In genomic region chr22:28123989-28124766, GRCh38 we compare ENCODE assay signal across 17 cellular contexts.
"Had no signal": no experiment of that assay in that cellular context is flagged by ENCODE, and none has a peak within 500 bp of the region (broad histone marks: within the 10 kb centered on the region; RNA-seq: fewer than 3 reads in every experiment).

No MANE protein-coding gene starts in this region.

- H3K27me3 ChIP-seq: breast epithelium, dorsolateral prefrontal cortex, gastroesophageal sphincter, heart right ventricle, neural progenitor cell had no signal

- H3K27ac ChIP-seq: breast epithelium, dorsolateral prefrontal cortex, gastroesophageal sphincter, heart right ventricle, lower lobe of right lung, neural progenitor cell, WERI-Rb-1 had no signal

- H3K4me2 ChIP-seq: neural progenitor cell had no signal

- ATAC-seq: activated naive CD8-positive, alpha-beta T cell treated with anti-CD3 and anti-CD28 coated beads, Interleukin-2, amount 50 U/mL, for 24 hours; gastroesophageal sphincter; heart right ventricle; left colon; lower lobe of right lung had no signal

- H3K9me3 ChIP-seq: breast epithelium, gastroesophageal sphincter, heart right ventricle, lower lobe of right lung had no signal

- H2AFZ ChIP-seq: neural progenitor cell had no signal

- H3K4me3 Mint-ChIP-seq: activated naive CD4-positive, alpha-beta T cell treated with anti-CD3 and anti-CD28 coated beads for 36 hours; activated naive CD8-positive, alpha-beta T cell treated with anti-CD3 and anti-CD28 coated beads, Interleukin-2, amount 50 U/mL, for 24 hours; endodermal cell; neural progenitor cell had no signal

- H3K36me3 ChIP-seq: breast epithelium, gastroesophageal sphincter, heart right ventricle, lower lobe of right lung, neural progenitor cell, WERI-Rb-1 had no signal

- H3K9me3 Mint-ChIP-seq: activated naive CD4-positive, alpha-beta T cell treated with anti-CD3 and anti-CD28 coated beads for 36 hours; activated naive CD8-positive, alpha-beta T cell treated with anti-CD3 and anti-CD28 coated beads, Interleukin-2, amount 50 U/mL, for 24 hours; activated T-helper 2 cell treated with anti-CD3 and anti-CD28 coated beads, Interferon-gamma antibody, Interleukin-2, Interleukin-4, amounts not matched to agents 10 μg/mL and 5 μg/mL and 100 μg/mL, durations not matched to agents 14 hours and 24 hours and 36 hours had no signal

- H3K9ac ChIP-seq: neural progenitor cell had no signal

- H3K4me1 ChIP-seq: breast epithelium, gastroesophageal sphincter had no signal

- H3K4me1 Mint-ChIP-seq: activated naive CD8-positive, alpha-beta T cell treated with anti-CD3 and anti-CD28 coated beads, Interleukin-2, amount 50 U/mL, for 24 hours had no signal

- H3K4me3 ChIP-seq: breast epithelium, dorsolateral prefrontal cortex, gastroesophageal sphincter, heart right ventricle, lower lobe of right lung, neural progenitor cell had no signal

- H3K27ac Mint-ChIP-seq: activated naive CD4-positive, alpha-beta T cell treated with anti-CD3 and anti-CD28 coated beads for 36 hours; activated naive CD8-positive, alpha-beta T cell treated with anti-CD3 and anti-CD28 coated beads, Interleukin-2, amount 50 U/mL, for 24 hours; activated T-helper 2 cell treated with anti-CD3 and anti-CD28 coated beads, Interferon-gamma antibody, Interleukin-2, Interleukin-4, amounts not matched to agents 10 μg/mL and 5 μg/mL and 100 μg/mL, durations not matched to agents 14 hours and 24 hours and 36 hours; endodermal cell; neural progenitor cell had no signal

- DNase-seq: activated CD4-positive, alpha-beta T cell treated with anti-CD3 and anti-CD28 coated beads, Interleukin-2, amount 50 U/mL, for 48 hours; activated naive CD4-positive, alpha-beta T cell treated with anti-CD3 and anti-CD28 coated beads for 36 hours; activated naive CD8-positive, alpha-beta T cell treated with anti-CD3 and anti-CD28 coated beads, Interleukin-2, amount 50 U/mL, for 24 hours; aorta; dorsolateral prefrontal cortex; endodermal cell; erythroblast; heart right ventricle; left colon; lower lobe of right lung; stimulated activated CD4-positive, alpha-beta T cell treated with anti-CD3 and anti-CD28 coated beads, Interleukin-12 subunit alpha, Interleukin-12 subunit beta, amount 100 ng/mL, for 4 hours; stimulated activated CD4-positive, alpha-beta T cell treated with anti-CD3 and anti-CD28 coated beads, Interleukin-2, amount 100 ng/mL, for 24 hours; WERI-Rb-1 had no signal
